Comparison of ENCODE assay signal across 19 cellular contexts in genomic region chr2:111522231-111522768, GRCh38.
DNase-seq lines count a peak whose midpoint lies in the region; ATAC-seq and TF ChIP-seq lines count a peak whose summit lies in the region.
"Had no signal": no experiment of that assay in that cellular context is flagged by ENCODE, and none has a peak within 500 bp of the region (broad histone marks: within the 10 kb centered on the region; RNA-seq: fewer than 3 reads in every experiment).

No MANE protein-coding gene starts in this region.

- H3K4me3 ChIP-seq in cardiac fibroblast (replicated peaks in 1 of 2; ENCODE audit: low read depth in 2 of 2, low read length in 2 of 2) (no peak overlapping the region), skeletal muscle cell (ENCODE audit: low read depth, low read length) (no peak overlapping the region)

- H3K36me3 Mint-ChIP-seq in activated CD4-positive, alpha-beta T cell treated with anti-CD3 and anti-CD28 coated beads, Interleukin-2, amount 10 ng/mL, durations not matched to agents 24 days and 14 days (ENCODE audit: low read depth): peaks cover 4% of the 10 kb centered on the region
- H3K36me3 Mint-ChIP-seq: CD4-positive, CD25-positive, alpha-beta regulatory T cell had no signal

- H3K27me3 Mint-ChIP-seq in activated CD4-positive, alpha-beta T cell treated with anti-CD3 and anti-CD28 coated beads, Interleukin-2, amount 10 ng/mL, durations not matched to agents 24 days and 14 days: peaks cover 20% of the 10 kb centered on the region

- intact Hi-C loops in activated CD4-positive, alpha-beta T cell treated with anti-CD3 and anti-CD28 coated beads, Interleukin-2, amount 10 ng/mL, durations not matched to agents 24 days and 14 days (cut with micrococcal nuclease): no loop called here

- TF ChIP-seq CTCF in cardiac fibroblast (IDR thresholded peaks at IDR 0.05; ENCODE audit: low read depth, low read length): no peak

- H3K9me3 Mint-ChIP-seq in activated CD4-positive, alpha-beta T cell treated with anti-CD3 and anti-CD28 coated beads, Interleukin-2, amount 10 ng/mL, durations not matched to agents 24 days and 14 days: peaks cover 4% of the 10 kb centered on the region
- H3K9me3 Mint-ChIP-seq: activated T-helper 17 cell treated with anti-CD3 and anti-CD28 coated beads, Interleukin-2, amount 50 U/mL, for 72 hours; HFFc6 had no signal

- peak; percentile 47 for DNase-seq in activated CD4-positive, alpha-beta T cell treated with anti-CD3 and anti-CD28 coated beads, Interleukin-2, amount 10 ng/mL, durations not matched to agents 24 days and 14 days
- DNase-seq in activated CD4-positive, alpha-beta T cell treated with anti-CD3 and anti-CD28 coated beads, Interleukin-2, amount 50 U/mL, for 48 hours: no peak
- DNase-seq in cardiac fibroblast (ENCODE audit: low read depth in 2 of 2) (peak; percentile 53 to 59), left lobe of liver (ENCODE audit: low spot score) (no peak), skeletal muscle cell (ENCODE audit: low read depth) (peak; percentile 36), NCI-H748 treated with DMSO at 0.1 percent for 48 hours (lab: John Stamatoyannopoulos, UW) (no peak), NCI-H1436 treated with DMSO at 0.1 percent for 48 hours (lab: John Stamatoyannopoulos, UW) (no peak), NCI-H526 (lab: John Stamatoyannopoulos, UW) (no peak)
- DNase-seq: activated CD4-positive, CD25-positive, alpha-beta regulatory T cell; CD4-positive, CD25-positive, alpha-beta regulatory T cell; cortex of kidney; DMS79; HFFc6; hippocampal formation; NCI-H1105 treated with DMSO at 0.1 percent for 48 hours; occipital lobe; stimulated activated naive CD8-positive, alpha-beta T cell treated with anti-CD3 and anti-CD28 coated beads, Interleukin-15, Interleukin-2, amounts not matched to agents 100 U/mL and 50 U/mL, for 24 hours; T-helper 2 cell had no signal

- no peak overlapping the region for H3K27ac Mint-ChIP-seq in activated CD4-positive, alpha-beta T cell treated with anti-CD3 and anti-CD28 coated beads, Interleukin-2, amount 10 ng/mL, durations not matched to agents 24 days and 14 days
- H3K27ac Mint-ChIP-seq: activated T-helper 17 cell treated with anti-CD3 and anti-CD28 coated beads, Interleukin-2, amount 50 U/mL, for 72 hours; HFFc6 had no signal

- peak; percentile 89 for ATAC-seq in left lobe of liver
- ATAC-seq: activated T-helper 17 cell treated with anti-CD3 and anti-CD28 coated beads, Interleukin-2, amount 50 U/mL, for 72 hours; stimulated activated naive CD8-positive, alpha-beta T cell treated with anti-CD3 and anti-CD28 coated beads, Interleukin-15, Interleukin-2, amounts not matched to agents 100 U/mL and 50 U/mL, for 24 hours had no signal

- peaks cover 4% of the 10 kb centered on the region for H3K4me1 Mint-ChIP-seq in activated CD4-positive, alpha-beta T cell treated with anti-CD3 and anti-CD28 coated beads, Interleukin-2, amount 10 ng/mL, durations not matched to agents 24 days and 14 days
- H3K4me1 Mint-ChIP-seq: CD4-positive, CD25-positive, alpha-beta regulatory T cell had no signal

- H3K4me3 Mint-ChIP-seq in activated CD4-positive, alpha-beta T cell treated with anti-CD3 and anti-CD28 coated beads, Interleukin-2, amount 10 ng/mL, durations not matched to agents 24 days and 14 days: no peak overlapping the region
- H3K4me3 Mint-ChIP-seq: activated T-helper 17 cell treated with anti-CD3 and anti-CD28 coated beads, Interleukin-2, amount 50 U/mL, for 72 hours; HFFc6 had no signal

Comparison
In these comparisons a context has a peak if more than half of its experiments do, and no peak if none do; other contexts are left out.
1. DNase-seq: peak in activated CD4-positive, alpha-beta T cell treated with anti-CD3 and anti-CD28 coated beads, Interleukin-2, amount 10 ng/mL, durations not matched to agents 24 days and 14 days (single experiment), cardiac fibroblast (2 of 2) and skeletal muscle cell (single experiment); none in activated CD4-positive, alpha-beta T cell treated with anti-CD3 and anti-CD28 coated beads, Interleukin-2, amount 50 U/mL, for 48 hours (0 of 2), left lobe of liver (single experiment), NCI-H748 treated with DMSO at 0.1 percent for 48 hours (single experiment), NCI-H1436 treated with DMSO at 0.1 percent for 48 hours (single experiment) and NCI-H526 (0 of 2).